8 cellular contexts compared by ENCODE assay signal in the genomic region with DNA sequence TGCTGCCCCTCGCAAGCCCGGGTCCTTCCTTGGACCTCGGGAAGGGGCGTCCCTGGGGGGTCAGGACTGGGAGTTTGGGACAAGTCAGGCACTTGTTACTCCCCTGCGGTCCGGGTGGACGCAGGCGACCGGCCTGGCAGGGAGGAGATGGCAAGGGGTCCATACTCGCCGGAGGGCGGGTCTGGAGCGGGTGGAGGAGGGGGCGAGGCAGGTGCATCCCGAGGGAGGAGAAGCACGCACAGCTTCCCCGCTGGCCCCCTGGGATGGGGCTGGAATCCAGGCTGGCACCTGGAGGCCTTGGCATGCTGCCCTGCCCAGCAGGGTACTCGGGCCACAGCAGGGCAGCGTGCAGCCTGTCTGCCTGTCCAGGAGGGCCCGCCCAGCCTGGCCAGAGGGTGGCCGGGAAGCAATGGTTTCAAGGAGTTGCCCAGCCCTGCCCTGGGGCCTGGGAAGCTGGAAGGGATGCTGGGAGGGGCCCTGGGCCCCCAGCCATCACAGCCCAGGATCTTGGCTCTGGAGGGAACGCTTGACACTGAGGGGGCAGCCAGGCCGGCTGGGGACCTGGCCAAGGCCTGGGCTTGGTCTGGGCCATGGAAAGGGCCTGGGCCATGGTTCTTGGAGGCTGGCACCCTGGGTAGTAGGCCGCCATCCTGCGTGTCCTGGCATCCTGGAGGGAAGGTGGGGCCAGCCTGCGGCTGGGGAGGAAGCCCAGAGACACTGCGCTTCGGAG. TPM values are rescaled to one million over a fixed set of nuclear protein-coding genes. Genes with fewer than 3 reads are reported as not detected.
A peak's percentile ranks its signal among the peaks of the same experiment; 100 is the strongest.
DNase-seq lines count a peak whose midpoint lies in the region; ATAC-seq and TF ChIP-seq lines count a peak whose summit lies in the region.

No MANE protein-coding gene starts in this region.

- H3K4me1 ChIP-seq in heart left ventricle (peaks cover 11 to 75% (median 59%) of the 10 kb centered on the region in 12 donors), foreskin keratinocyte (peaks cover 21% of the 10 kb centered on the region)

- 8 to 23% (median 12%) methylated on average over 18 to 28 of the region's 28 CpGs for WGBS in heart left ventricle, 4 donors

- no peak overlapping the region for H3K27ac Mint-ChIP-seq in activated naive CD4-positive, alpha-beta T cell treated with anti-CD3 and anti-CD28 coated beads, Interleukin-2, amount 10 ng/mL, durations not matched to agents 7 days and 5 days
- H3K27ac Mint-ChIP-seq in activated naive CD4-positive, alpha-beta T cell treated with anti-CD3 and anti-CD28 coated beads, Interleukin-2, amount 50 U/mL, for 72 hours, result no peak overlapping the region

- CTCF ChIA-PET in activated naive CD4-positive, alpha-beta T cell treated with anti-CD3 and anti-CD28 coated beads, Interleukin-2, amount 10 ng/mL, durations not matched to agents 7 days and 5 days (lab: Charles Lee), result interaction anchor here (0.6 to 0.8 kb wide), 2 partner anchors 11 to 220 kb away, joined by 3 to 4 read pairs; no protein-coding TSS in a partner anchor

- H3K36me3 ChIP-seq in heart left ventricle, result no peaks in the 10 kb centered on the region

- peak overlapping the region; percentile 33 for H3K4me3 Mint-ChIP-seq in activated naive CD4-positive, alpha-beta T cell treated with anti-CD3 and anti-CD28 coated beads, Interleukin-2, amount 10 ng/mL, durations not matched to agents 7 days and 5 days

- H3K4me3 ChIP-seq in heart left ventricle, result peak overlapping the region; percentile 64 to 92 (median 77)

- H3K27me3 Mint-ChIP-seq in activated naive CD4-positive, alpha-beta T cell treated with anti-CD3 and anti-CD28 coated beads, Interleukin-2, amount 10 ng/mL, durations not matched to agents 7 days and 5 days, result peaks cover 88% of the 10 kb centered on the region

- no peaks in the 10 kb centered on the region for H3K9me3 ChIP-seq in heart left ventricle

- peak overlapping the region; percentile 68 to 99 (median 90) for H3K27ac ChIP-seq in heart left ventricle
- no peak overlapping the region for H3K27ac ChIP-seq in foreskin keratinocyte

- intact Hi-C loops in heart left ventricle (cut with DNase I), result loop anchor here in 1 of 10 donors (1.0 kb wide), 1 partner anchor 11 kb away; no protein-coding TSS in a partner anchor

- H3K27me3 ChIP-seq in heart left ventricle (peaks cover 0 to 32% (median 0%) of the 10 kb centered on the region in 9 donors), foreskin keratinocyte (no peaks in the 10 kb centered on the region)

- peak in 1 of 2 donors; percentile 28 for TF ChIP-seq POLR2A in heart left ventricle (IDR thresholded peaks at IDR 0.05)

- ATAC-seq in heart left ventricle (peak; percentile 28 to 59 (median 48)), esophagus mucosa (no peak), foreskin keratinocyte (no peak)
- ATAC-seq in activated naive CD4-positive, alpha-beta T cell treated with anti-CD3 and anti-CD28 coated beads, Interleukin-2, amount 50 U/mL, for 72 hours, result no peak

- no peak for DNase-seq in activated naive CD4-positive, alpha-beta T cell treated with anti-CD3 and anti-CD28 coated beads, Interleukin-2, amount 10 ng/mL, durations not matched to agents 7 days and 5 days
- DNase-seq in activated naive CD4-positive, alpha-beta T cell treated with anti-CD3 and anti-CD28 coated beads, Interleukin-2, amount 50 U/mL, for 16 hours, result no peak
- peak; percentile 59 for DNase-seq in T1000 (lab: John Stamatoyannopoulos, UW)
- DNase-seq in heart left ventricle, result peak in 3 of 5 donors; percentile 67 to 74 (median 70)
- peak; percentile 65 for DNase-seq in retina
- DNase-seq in activated naive CD4-positive, alpha-beta T cell treated with anti-CD3 and anti-CD28 coated beads, Interleukin-2, amount 50 U/mL, for 72 hours (ENCODE audit: low spot score in 2 of 2), result no peak
- no peak for DNase-seq in foreskin keratinocyte

- H3K9me3 Mint-ChIP-seq in activated naive CD4-positive, alpha-beta T cell treated with anti-CD3 and anti-CD28 coated beads, Interleukin-2, amount 10 ng/mL, durations not matched to agents 7 days and 5 days, result no peaks in the 10 kb centered on the region
- H3K9me3 Mint-ChIP-seq in activated naive CD4-positive, alpha-beta T cell treated with anti-CD3 and anti-CD28 coated beads, Interleukin-2, amount 50 U/mL, for 72 hours, result no peaks in the 10 kb centered on the region

- no peaks in the 10 kb centered on the region for H3K36me3 Mint-ChIP-seq in activated naive CD4-positive, alpha-beta T cell treated with anti-CD3 and anti-CD28 coated beads, Interleukin-2, amount 10 ng/mL, durations not matched to agents 7 days and 5 days
- H3K36me3 Mint-ChIP-seq in activated naive CD4-positive, alpha-beta T cell treated with anti-CD3 and anti-CD28 coated beads, Interleukin-2, amount 50 U/mL, for 72 hours, result peaks cover 8 to 11% of the 10 kb centered on the region in 2 donors

- H3K4me1 Mint-ChIP-seq in activated naive CD4-positive, alpha-beta T cell treated with anti-CD3 and anti-CD28 coated beads, Interleukin-2, amount 10 ng/mL, durations not matched to agents 7 days and 5 days, result peaks cover 18% of the 10 kb centered on the region

- TF ChIP-seq CTCF in heart left ventricle (IDR thresholded peaks at IDR 0.05) (no peak), foreskin keratinocyte (conservative IDR thresholded peaks at IDR 0.05) (no peak)

RNA-seq across cellular contexts. Expression of a gene that starts 1.0 kb away (rescaled TPM):
- total RNA-seq in heart left ventricle (10 to 100 TPM in 7 of 9 donors, 1 to 10 TPM in 2; 7.6 to 23.4 (median 12.7) TPM), esophagus mucosa (0.80 TPM), foreskin keratinocyte (5.0 and 5.3 TPM in 2 replicates)
- polyA plus RNA-seq in heart left ventricle (10 to 100 TPM in 1 of 2 donors, 1 to 10 TPM in 1; 7.7 to 14.2 TPM), foreskin keratinocyte (9.5 TPM in 2 replicates)
- total RNA-seq in activated naive CD4-positive, alpha-beta T cell treated with anti-CD3 and anti-CD28 coated beads, Interleukin-2, amount 50 U/mL, for 72 hours, result under 1 TPM; 0.16 to 0.80 TPM

RNA-seq across cellular contexts. Expression of a gene that starts 34.2 kb away (rescaled TPM):
- total RNA-seq in heart left ventricle (10 to 100 TPM; 32.7 to 96.9 (median 60.9) TPM), esophagus mucosa (34.3 TPM), foreskin keratinocyte (42.8 and 49.2 TPM in 2 replicates)
- polyA plus RNA-seq in heart left ventricle (100 to 1,000 TPM; 109 to 210 TPM), foreskin keratinocyte (73.7 and 76.5 TPM in 2 replicates)
- total RNA-seq in activated naive CD4-positive, alpha-beta T cell treated with anti-CD3 and anti-CD28 coated beads, Interleukin-2, amount 50 U/mL, for 72 hours, result 10 to 100 TPM; 53.7 to 63.1 TPM

RNA-seq across cellular contexts. Expression of a gene that starts 44.1 kb away (rescaled TPM):
- total RNA-seq in heart left ventricle (1 to 10 TPM; 1.7 to 5.5 (median 3.3) TPM), esophagus mucosa (11.6 TPM), foreskin keratinocyte (13.7 and 19.7 TPM in 2 replicates)
- polyA plus RNA-seq in heart left ventricle (1 to 10 TPM; 2.5 to 3.1 TPM), foreskin keratinocyte (11.9 and 15.1 TPM in 2 replicates)
- 10 to 100 TPM; 10.1 to 28.4 TPM for total RNA-seq in activated naive CD4-positive, alpha-beta T cell treated with anti-CD3 and anti-CD28 coated beads, Interleukin-2, amount 50 U/mL, for 72 hours

RNA-seq across cellular contexts. Expression of a gene that starts 54.8 kb away (rescaled TPM):
- total RNA-seq in heart left ventricle (10 to 100 TPM in 3 of 9 donors, 1 to 10 TPM in 6; 3.8 to 20.0 (median 6.2) TPM), esophagus mucosa (16.6 TPM), foreskin keratinocyte (1.8 and 2.3 TPM in 2 replicates)
- polyA plus RNA-seq in heart left ventricle (10 to 100 TPM in 1 of 2 donors, 1 to 10 TPM in 1; 6.1 to 14.9 TPM), foreskin keratinocyte (1.5 and 2.0 TPM in 2 replicates)
- total RNA-seq in activated naive CD4-positive, alpha-beta T cell treated with anti-CD3 and anti-CD28 coated beads, Interleukin-2, amount 50 U/mL, for 72 hours, result not detected

Comparison
In these comparisons a context has a peak if more than half of its experiments do, and no peak if none do; other contexts are left out.
1. DNase-seq: peak in T1000 (single experiment), heart left ventricle (3 of 5) and retina (single experiment); none in activated naive CD4-positive, alpha-beta T cell treated with anti-CD3 and anti-CD28 coated beads, Interleukin-2, amount 10 ng/mL, durations not matched to agents 7 days and 5 days (single experiment), activated naive CD4-positive, alpha-beta T cell treated with anti-CD3 and anti-CD28 coated beads, Interleukin-2, amount 50 U/mL, for 16 hours (single experiment), activated naive CD4-positive, alpha-beta T cell treated with anti-CD3 and anti-CD28 coated beads, Interleukin-2, amount 50 U/mL, for 72 hours (0 of 2) and foreskin keratinocyte (0 of 2).
2. ATAC-seq: peak in heart left ventricle (4 of 4); none in activated naive CD4-positive, alpha-beta T cell treated with anti-CD3 and anti-CD28 coated beads, Interleukin-2, amount 50 U/mL, for 72 hours (0 of 2), esophagus mucosa (single experiment) and foreskin keratinocyte (single experiment).